24 cellular contexts compared by ENCODE assay signal in the genomic region with DNA sequence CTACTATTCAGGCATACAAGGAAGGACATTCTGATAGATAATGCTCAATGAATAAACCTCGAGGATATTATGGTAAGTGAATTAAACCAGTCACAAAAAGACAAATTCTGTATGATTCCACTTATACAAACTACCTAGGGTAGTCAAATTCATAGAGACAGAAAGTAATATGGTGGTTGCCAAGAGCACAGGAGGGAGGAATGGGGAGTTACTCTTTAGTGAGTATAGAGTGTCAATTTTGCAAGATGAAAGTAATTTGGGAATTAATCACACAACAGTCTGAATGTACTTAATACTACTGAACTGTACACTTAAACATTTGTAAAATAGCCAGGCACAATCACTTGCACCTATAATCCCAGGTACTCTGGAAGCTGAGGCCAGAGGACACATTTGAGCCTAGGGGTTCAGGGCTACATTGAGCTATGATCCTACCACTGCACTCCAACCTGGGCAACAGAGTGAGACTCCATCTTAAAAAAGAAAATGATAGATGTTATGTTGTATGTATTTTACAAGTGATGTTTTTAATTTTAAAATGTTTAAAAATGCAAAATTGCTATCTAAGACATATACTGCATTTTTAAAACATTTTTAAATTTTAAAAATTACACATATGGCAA.
"Had no signal": no experiment of that assay in that cellular context is flagged by ENCODE, and none has a peak within 500 bp of the region (broad histone marks: within the 10 kb centered on the region; RNA-seq: fewer than 3 reads in every experiment).

No MANE protein-coding gene starts in this region.

- H3K4me1 Mint-ChIP-seq: IgD-negative memory B cell had no signal

- H3K27me3 Mint-ChIP-seq: IgD-negative memory B cell had no signal

- H3K4me1 ChIP-seq: SJSA1 had no signal

- H3K36me3 Mint-ChIP-seq: IgD-negative memory B cell had no signal

- H3K27me3 ChIP-seq: MG63, SJSA1 had no signal

- H3K9ac ChIP-seq: KMS-11 had no signal

- ATAC-seq: K562 had no signal

- H3K4me3 Mint-ChIP-seq: IgD-negative memory B cell had no signal

- H3K27ac Mint-ChIP-seq: IgD-negative memory B cell had no signal

- H3K36me3 ChIP-seq: MG63, SJSA1 had no signal

- H3K27ac ChIP-seq: HL-60, KMS-11, SJSA1, SK-N-MC had no signal

- H3K4me3 ChIP-seq: K562, MG63, SJSA1, SK-N-MC had no signal

- DNase-seq: MG63, MV-4-11, NCI-H1048, NCI-H1105, NCI-H1417, NCI-H1436 treated with DMSO at 0.1 percent for 48 hours, NCI-H1694, NCI-H187 treated with DMSO at 0.1 percent for 48 hours, NCI-H2029 treated with DMSO at 0.1 percent for 48 hours, NCI-H2171 treated with DMSO at 0.1 percent for 48 hours, NCI-H2227 treated with DMSO at 0.1 percent for 48 hours, NCI-H524 treated with DMSO at 0.1 percent for 48 hours, NCI-H69, NCI-H774, Right ventricle myocardium superior, RPMI8226, SIG-M5, SW 1271 had no signal

- H3K9me3 ChIP-seq: MG63 had no signal
